Comparison of ENCODE assay signal across 13 cellular contexts in the genomic region with DNA sequence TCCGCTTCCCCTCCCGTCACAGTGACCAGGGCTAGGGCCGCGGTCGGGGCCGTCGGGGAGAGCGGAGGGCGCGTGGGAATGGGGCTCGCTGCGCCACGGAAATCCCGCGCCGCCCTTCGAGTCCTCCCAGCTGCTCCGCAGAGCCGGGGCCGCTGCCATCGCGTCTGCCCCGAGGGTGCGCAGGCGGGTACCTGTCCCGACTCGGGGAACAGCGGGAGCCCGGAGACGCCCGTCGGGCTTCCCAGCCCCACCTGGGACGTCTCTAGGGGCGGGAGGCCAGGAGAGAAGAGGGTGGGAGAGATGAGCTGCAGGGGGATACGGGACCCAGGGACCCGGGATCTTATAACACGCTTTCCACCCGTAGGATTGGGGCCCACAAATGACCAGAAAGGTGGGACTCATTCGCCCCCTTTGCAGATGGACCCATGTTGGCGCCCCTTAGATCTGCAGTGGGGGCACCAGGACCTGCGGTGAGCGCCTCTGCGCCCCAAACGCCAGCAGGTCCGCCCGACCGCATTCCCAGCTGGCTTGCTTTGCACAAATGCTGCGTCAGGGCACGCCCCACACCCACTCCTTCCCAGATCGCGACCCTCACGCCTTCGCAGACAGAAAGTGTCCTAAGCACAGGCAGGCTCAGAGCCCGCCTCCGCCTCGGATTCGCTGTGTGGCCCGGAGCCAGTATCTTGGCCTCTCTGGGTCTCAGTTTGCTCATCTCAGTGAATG. TPM values are rescaled to one million over a fixed set of nuclear protein-coding genes. Genes with fewer than 3 reads are reported as not detected.
A peak's percentile ranks its signal among the peaks of the same experiment; 100 is the strongest.
DNase-seq lines count a peak whose midpoint lies in the region; ATAC-seq and TF ChIP-seq lines count a peak whose summit lies in the region.
"Not testable (repeated sequence)": the region's sequence is repeated elsewhere in the genome, so short reads cannot be mapped to it uniquely, and the experiment has no call there.
"Had no signal": no experiment of that assay in that cellular context is flagged by ENCODE, and none has a peak within 500 bp of the region (broad histone marks: within the 10 kb centered on the region; RNA-seq: fewer than 3 reads in every experiment).

No MANE protein-coding gene starts in this region.

- in situ Hi-C loops in mammary epithelial cell (cut with MboI; ENCODE audit: low sequenced_read_pairs in 2 of 2) = not testable (repeated sequence)

- H3K4me2 ChIP-seq in mammary epithelial cell (ENCODE audit: insufficient read depth, low read depth, low read length) = peak overlapping the region; percentile 33
- H3K4me2 ChIP-seq in skeletal muscle satellite cell (ENCODE audit: low read length) = peak overlapping the region; percentile 21

- WGBS in mammary epithelial cell (ENCODE audit: low coverage, missing lambda C conversion rate) = no CpG with 5 or more reads among the region's 58 CpGs
- WGBS in heart left ventricle, 4 donors = 5% methylated on average over 25 to 28 of the region's 58 CpGs; no CpG with 5 or more reads in 2 of the 4 donors
- 3 to 7% methylated on average over 22 to 26 of the region's 58 CpGs for WGBS in aorta, 2 donors

- H3K4me1 ChIP-seq in Peyer's patch; mucosa of descending colon (ENCODE audit: low read depth); skeletal muscle satellite cell (ENCODE audit: control insufficient read depth, insufficient read depth, low read length); aorta (ENCODE audit: control insufficient read depth in 1 of 2, insufficient read depth in 2 of 2, low read length in 2 of 2): not testable (repeated sequence)
- H3K4me1 ChIP-seq in mammary epithelial cell (ENCODE audit: insufficient read depth, low read length) (peaks cover 24% of the 10 kb centered on the region), heart left ventricle (peaks cover 0 to 12% (median 2%) of the 10 kb centered on the region in 12 donors)

- H3K36me3 ChIP-seq in Peyer's patch; mammary epithelial cell (ENCODE audit: insufficient read depth, low read length); heart left ventricle; mucosa of descending colon (ENCODE audit: low read depth); skeletal muscle satellite cell (ENCODE audit: insufficient read depth, low read length); aorta (ENCODE audit: control insufficient read depth in 1 of 2, insufficient read depth in 2 of 2, low read length in 1 of 2): not testable (repeated sequence)

- not testable (repeated sequence) for H3K9me3 ChIP-seq in Peyer's patch; mammary epithelial cell (replicated peaks; ENCODE audit: insufficient read depth, low read length); heart left ventricle; mucosa of descending colon; skeletal muscle satellite cell (replicated peaks; ENCODE audit: low read length); aorta (ENCODE audit: control insufficient read depth, low read length)

- intact Hi-C loops in mammary epithelial cell (cut with micrococcal nuclease); heart left ventricle (cut with DNase I); mucosa of descending colon (cut with DNase I, micrococcal nuclease); aorta (cut with DNase I): not testable (repeated sequence)

- dilution Hi-C loops in mammary epithelial cell (cut with HindIII; ENCODE audit: low sequenced_read_pairs) = loop anchor here (5.0 kb wide), 1 partner anchor 58 kb away; no protein-coding TSS in a partner anchor

- peak overlapping the region; percentile 88 for H2AFZ ChIP-seq in mammary epithelial cell (ENCODE audit: low read depth, low read length)

- not testable (repeated sequence) for TF ChIP-seq POLR2A in Peyer's patch (IDR thresholded peaks at IDR 0.05); heart left ventricle (IDR thresholded peaks at IDR 0.05)

- not testable (repeated sequence) for H3K9ac ChIP-seq in mammary epithelial cell (ENCODE audit: insufficient read depth, low read length); skeletal muscle satellite cell (ENCODE audit: low read depth, low read length)

- not testable (repeated sequence) for H3K79me2 ChIP-seq in mammary epithelial cell (ENCODE audit: insufficient read depth, low read length)

- DNase-seq in GM12865 (ENCODE audit: low read depth); Peyer's patch; mammary epithelial cell; mucosa of descending colon; aorta: not testable (repeated sequence)
- DNase-seq in heart left ventricle = peak in 1 of 5 donors; percentile 67

- H3K27me3 ChIP-seq in Peyer's patch; mammary epithelial cell (ENCODE audit: insufficient read depth, low read length); heart left ventricle; skeletal muscle satellite cell (ENCODE audit: control insufficient read depth, insufficient read depth, low read length); aorta (ENCODE audit: control insufficient read depth in 1 of 2, insufficient read depth in 2 of 2, low read length in 1 of 2): not testable (repeated sequence)

- not testable (repeated sequence) for H4K20me1 ChIP-seq in mammary epithelial cell (ENCODE audit: insufficient read depth, low read length)

- not testable (repeated sequence) for BruUV-seq in mammary epithelial cell (replicated peaks; lab: Mats Ljungman, UMichigan)

- H3K4me3 ChIP-seq in GM12865 (ENCODE audit: low read depth, low read length) (0 out of 2 replicates have a peak overlapping the region, but pooled peaks have one; percentile 29), Peyer's patch (peak overlapping the region; percentile 20 to 50 (median 40)), mammary epithelial cell (replicated peaks in 1 of 3; ENCODE audit: insufficient read depth in 1 of 3, low read depth in 2 of 3, low read length in 3 of 3) (peak overlapping the region in 1 of 3 experiments; percentile 23), heart left ventricle (peak overlapping the region in 10 of 12 donors; percentile 14 to 54 (median 37)), skeletal muscle satellite cell (ENCODE audit: low read length) (peak overlapping the region; percentile 47)
- H3K4me3 ChIP-seq in mucosa of descending colon; aorta (ENCODE audit: low read length in 2 of 2): not testable (repeated sequence)

- not testable (repeated sequence) for TF ChIP-seq CTCF in GM12865 (IDR thresholded peaks at IDR 0.05; ENCODE audit: insufficient read depth, low read depth, low read length, missing control alignments); Peyer's patch (IDR thresholded peaks at IDR 0.05); mammary epithelial cell (conservative IDR thresholded peaks at IDR 0.05 in 1 of 2, IDR thresholded peaks at IDR 0.05 in 1 of 2; ENCODE audit: extremely low read depth in 1 of 2, insufficient read depth in 1 of 2, low read depth in 1 of 2, low read length in 2 of 2); heart left ventricle (IDR thresholded peaks at IDR 0.05); mucosa of descending colon (IDR thresholded peaks at IDR 0.05)

- H3K27ac ChIP-seq in Peyer's patch (peak overlapping the region; percentile 53 to 74 (median 68)), heart left ventricle (peak overlapping the region in 9 of 12 donors; percentile 12 to 75 (median 47))
- not testable (repeated sequence) for H3K27ac ChIP-seq in mammary epithelial cell (ENCODE audit: insufficient read depth, low read depth, low read length); aorta (ENCODE audit: low read depth in 1 of 2, low read length in 2 of 2)

- ATAC-seq in HG02642 (IDR thresholded peaks at IDR 0.05; ENCODE audit: poor library complexity, unreplicated experiment) (peak; percentile 12), heart left ventricle (peak in 3 of 4 donors; percentile 13 to 38 (median 17)), mucosa of descending colon (peak; percentile 28), aorta (ENCODE audit: low FRiP score) (peak; percentile 36)

- CTCF ChIA-PET in mammary epithelial cell (lab: Charles Lee; ENCODE audit: low non-redundant PET) = interaction anchor here (0.6 kb wide), 1 partner anchor 23 kb away, joined by 3 read pairs; no protein-coding TSS in a partner anchor

RNA-seq across cellular contexts. Expression of gene LGALS7, which starts 2.9 kb away (rescaled TPM):
- total RNA-seq in Peyer's patch (not detected), mammary epithelial cell (1 to 10 TPM in 1 of 2 donors, not detected in 1; 6.3 TPM), heart left ventricle (not detected), mucosa of descending colon (not detected), aorta (not detected)
- polyA plus RNA-seq in mammary epithelial cell (50.4 TPM), heart left ventricle (under 1 TPM in 1 of 2 donors, not detected in 1; 0.33 TPM), aorta (not detected)
- 16.3 TPM for polyA minus RNA-seq in mammary epithelial cell
- total RNA-seq in skeletal muscle satellite cell (2012; rRNA removed) = not detected in 2 replicates
- total RNA-seq: activated T-helper 1 cell treated with anti-CD3 and anti-CD28 coated beads, Interleukin-12 subunit alpha, Interleukin-12 subunit beta, Interleukin-2, Interleukin-4 antibody, amounts not matched to agents 30 ng/mL and 10 ng/mL and 1 ng/mL, durations not matched to agents 14 hours and 24 hours and 36 hours; dermis blood vessel endothelial cell; pulmonary artery endothelial cell; SK-MEL-5 had no signal

RNA-seq across cellular contexts. Expression of gene LGALS7B, which starts 18.6 kb away (rescaled TPM):
- total RNA-seq in Peyer's patch (not detected), mammary epithelial cell (100 to 1,000 TPM in 1 of 2 donors, under 1 TPM in 1; 0.73 to 210 TPM), heart left ventricle (not detected), mucosa of descending colon (not detected), aorta (not detected)
- polyA plus RNA-seq in mammary epithelial cell (688 TPM), heart left ventricle (not detected), aorta (not detected)
- polyA minus RNA-seq in mammary epithelial cell = 2.2 TPM
- not detected in 2 replicates for total RNA-seq in skeletal muscle satellite cell (2012; rRNA removed)
- total RNA-seq: activated T-helper 1 cell treated with anti-CD3 and anti-CD28 coated beads, Interleukin-12 subunit alpha, Interleukin-12 subunit beta, Interleukin-2, Interleukin-4 antibody, amounts not matched to agents 30 ng/mL and 10 ng/mL and 1 ng/mL, durations not matched to agents 14 hours and 24 hours and 36 hours; pulmonary artery endothelial cell; SK-MEL-5 had no signal

RNA-seq across cellular contexts. Expression of gene CAPN12, which starts 26.1 kb away (rescaled TPM):
- total RNA-seq in Peyer's patch = 10 to 100 TPM in 1 of 4 donors, 1 to 10 TPM in 3; 5.8 to 56.8 (median 6.4) TPM
- 1 to 10 TPM in 1 of 2 donors, under 1 TPM in 1; 0.49 to 1.0 TPM for total RNA-seq in mammary epithelial cell
- polyA plus RNA-seq in mammary epithelial cell = 4.6 TPM
- not detected for polyA minus RNA-seq in mammary epithelial cell
- total RNA-seq in heart left ventricle = 1 to 10 TPM in 2 of 9 donors, under 1 TPM in 7; 0.36 to 1.8 (median 0.72) TPM
- 1 to 10 TPM in 1 of 2 donors, under 1 TPM in 1; 0.91 to 1.4 TPM for polyA plus RNA-seq in heart left ventricle
- 10 to 100 TPM in 2 of 3 donors, 1 to 10 TPM in 1; 3.1 to 15.9 (median 14.9) TPM for total RNA-seq in mucosa of descending colon
- total RNA-seq in skeletal muscle satellite cell (2012; rRNA removed) = 0.25 TPM in 1 of 2 replicates, not detected in the other
- total RNA-seq in aorta = 1 to 10 TPM; 1.9 to 2.8 TPM
- polyA plus RNA-seq in aorta = 1 to 10 TPM; 1.0 to 4.5 TPM
- total RNA-seq: dermis blood vessel endothelial cell, MCF 10A, SK-MEL-5 had no signal

RNA-seq across cellular contexts. Expression of gene LGALS4, which starts 42.4 kb away (rescaled TPM):
- 1,000 to 10,000 TPM; 1,215 to 4,170 (median 2,579) TPM for total RNA-seq in Peyer's patch
- under 1 TPM in 1 of 2 donors, not detected in 1; 0.47 TPM for total RNA-seq in mammary epithelial cell
- 0.20 TPM for polyA plus RNA-seq in mammary epithelial cell
- not detected for polyA minus RNA-seq in mammary epithelial cell
- 1 to 10 TPM in 2 of 9 donors, under 1 TPM in 5, not detected in 2; 0.35 to 1.3 (median 0.65) TPM for total RNA-seq in heart left ventricle
- polyA plus RNA-seq in heart left ventricle = under 1 TPM; 0.68 to 0.91 TPM
- 1,000 to 10,000 TPM; 2,367 to 7,005 (median 6,199) TPM for total RNA-seq in mucosa of descending colon
- 0.25 TPM in 1 of 2 replicates, not detected in the other for total RNA-seq in skeletal muscle satellite cell (2012; rRNA removed)
- 1 to 10 TPM in 1 of 2 donors, under 1 TPM in 1; 0.51 to 2.9 TPM for total RNA-seq in aorta
- 100 to 1,000 TPM in 1 of 2 donors, 1 to 10 TPM in 1; 9.1 to 544 TPM for polyA plus RNA-seq in aorta
- total RNA-seq: dermis blood vessel endothelial cell, MCF 10A, pulmonary artery endothelial cell, SK-MEL-5 had no signal
